8 cellular contexts compared by ENCODE assay signal in genomic region chr2:98649135-98649991, GRCh38. TPM values are rescaled to one million over a fixed set of nuclear protein-coding genes. Genes with fewer than 3 reads are reported as not detected.
DNase-seq lines count a peak whose midpoint lies in the region; ATAC-seq and TF ChIP-seq lines count a peak whose summit lies in the region.

No MANE protein-coding gene starts in this region.

- H3K4me3 Mint-ChIP-seq in activated naive CD8-positive, alpha-beta T cell treated with anti-CD3 and anti-CD28 coated beads for 36 hours: no peak overlapping the region

- no peaks in the 10 kb centered on the region for H3K4me1 ChIP-seq in GM23248 (ENCODE audit: insufficient read depth)
- H3K4me1 ChIP-seq in heart right ventricle: peaks cover 0 to 22% (median 0%) of the 10 kb centered on the region in 9 donors

- H4K20me1 ChIP-seq in GM23248 (ENCODE audit: insufficient read depth): no peaks in the 10 kb centered on the region
- no peaks in the 10 kb centered on the region for H4K20me1 ChIP-seq in SU-DHL-6 (ENCODE audit: low read depth, low read length)

- peak; percentile 89 for TF ChIP-seq CTCF in SU-DHL-6 (IDR thresholded peaks at IDR 0.05; ENCODE audit: insufficient read depth, low read length, poor library complexity, severe bottlenecking)
- TF ChIP-seq CTCF in heart right ventricle (IDR thresholded peaks at IDR 0.05): peak; percentile 97 to 99 (median 99)

- WGBS in GM23248 (ENCODE audit: low coverage in 1 of 2, low lambda C conversion rate in 2 of 2, missing lambda C conversion rate in 2 of 2), 2 experiments: 17 to 22% methylated on average over 4 of the region's 4 CpGs
- 18 to 19% methylated on average over 4 of the region's 4 CpGs for WGBS in heart right ventricle, 2 donors

- H3K27ac Mint-ChIP-seq in activated naive CD8-positive, alpha-beta T cell treated with anti-CD3 and anti-CD28 coated beads for 36 hours: peak overlapping the region; percentile 76

- H3F3A ChIP-seq in GM23248 (ENCODE audit: insufficient read depth) (no peaks in the 10 kb centered on the region), SU-DHL-6 (ENCODE audit: insufficient read depth) (no peaks in the 10 kb centered on the region)

- no peaks in the 10 kb centered on the region for H3K27me3 Mint-ChIP-seq in activated naive CD8-positive, alpha-beta T cell treated with anti-CD3 and anti-CD28 coated beads for 36 hours

- H3K36me3 Mint-ChIP-seq in activated naive CD8-positive, alpha-beta T cell treated with anti-CD3 and anti-CD28 coated beads for 36 hours: peaks cover 42% of the 10 kb centered on the region

- H3K9me3 ChIP-seq in GM23248 (ENCODE audit: low read depth) (no peaks in the 10 kb centered on the region), SU-DHL-6 (ENCODE audit: insufficient read depth, low read length) (no peaks in the 10 kb centered on the region), heart right ventricle (no peaks in the 10 kb centered on the region)

- H3K27ac ChIP-seq in GM23248 (no peak overlapping the region), SU-DHL-6 (ENCODE audit: low read depth, low read length) (no peak overlapping the region), heart right ventricle (peak overlapping the region in 1 of 10 donors; percentile 18)

- no peak overlapping the region for H2AFZ ChIP-seq in GM23248
- no peak overlapping the region for H2AFZ ChIP-seq in SU-DHL-6 (ENCODE audit: low read depth, low read length, severe bottlenecking)

- H3K9ac ChIP-seq in GM23248: no peak overlapping the region
- H3K9ac ChIP-seq in SU-DHL-6 (ENCODE audit: low read length): no peak overlapping the region

- in situ Hi-C loops in Caki2 (cut with HindIII; ENCODE audit: low pct_unique_long_range_greater_than_20kb, low sequenced_read_pairs) (no loop called here), GM23248 (cut with MboI) (no loop called here)

- intact Hi-C loops in heart right ventricle (cut with DNase I) (loop anchor here (1.0 to 10.0 kb wide), 10 partner anchors 49 to 835 kb away; partner anchors contain the start of gene MGAT4A (in 1 of the 10)), posterior vena cava (cut with DNase I) (loop anchor here (2.0 to 5.0 kb wide), 2 partner anchors 183 to 187 kb away; no protein-coding TSS in a partner anchor)

- H3K36me3 ChIP-seq in GM23248 (ENCODE audit: low read depth) (no peaks in the 10 kb centered on the region), SU-DHL-6 (ENCODE audit: low read length) (no peaks in the 10 kb centered on the region), heart right ventricle (peaks cover 0 to 41% (median 0%) of the 10 kb centered on the region in 9 donors)

- H3K4me2 ChIP-seq in GM23248 (ENCODE audit: unreplicated experiment) (no peak overlapping the region), SU-DHL-6 (ENCODE audit: low read depth, low read length, poor library complexity, severe bottlenecking) (no peak overlapping the region)

- no peak overlapping the region for H3K4me3 ChIP-seq in GM23248
- no peak overlapping the region for H3K4me3 ChIP-seq in SU-DHL-6 (ENCODE audit: insufficient read depth, low read length, poor library complexity, severe bottlenecking)
- no peak overlapping the region for H3K4me3 ChIP-seq in heart right ventricle

- H3K27me3 ChIP-seq in GM23248 (replicated peaks; ENCODE audit: insufficient read depth) (no peaks in the 10 kb centered on the region), SU-DHL-6 (ENCODE audit: low read length) (no peaks in the 10 kb centered on the region), heart right ventricle (no peaks in the 10 kb centered on the region)

- DNase-seq in Caki2 (ENCODE audit: low read depth): peak; percentile 71
- DNase-seq in GM23248: peak; percentile 75
- DNase-seq in NCI-H146 (lab: John Stamatoyannopoulos, UW): peak; percentile 71
- peak; percentile 74 for DNase-seq in activated naive CD8-positive, alpha-beta T cell treated with anti-CD3 and anti-CD28 coated beads for 36 hours
- DNase-seq in heart right ventricle: peak; percentile 25 to 85
- DNase-seq in putamen (ENCODE audit: low spot score): peak; percentile 86
- DNase-seq in posterior vena cava (ENCODE audit: low spot score): no peak

- ATAC-seq in heart right ventricle: peak; percentile 86 to 96 (median 92)

- H3K9me3 Mint-ChIP-seq in activated naive CD8-positive, alpha-beta T cell treated with anti-CD3 and anti-CD28 coated beads for 36 hours: peaks cover 5% of the 10 kb centered on the region

- peaks cover 58% of the 10 kb centered on the region for H3K4me1 Mint-ChIP-seq in activated naive CD8-positive, alpha-beta T cell treated with anti-CD3 and anti-CD28 coated beads for 36 hours

- H3K79me2 ChIP-seq in GM23248 (ENCODE audit: insufficient read depth) (no peaks in the 10 kb centered on the region), SU-DHL-6 (ENCODE audit: insufficient read depth, low read length) (no peaks in the 10 kb centered on the region)

- H3K9me2 ChIP-seq in GM23248 (ENCODE audit: insufficient read depth) (no peaks in the 10 kb centered on the region), SU-DHL-6 (replicated peaks; ENCODE audit: insufficient read depth, low read length) (no peaks in the 10 kb centered on the region)

RNA-seq across cellular contexts. Expression of gene UNC50, which starts 41.0 kb away (rescaled TPM):
- total RNA-seq in Caki2 (2014; rRNA removed; shearing (Covaris generic); ENCODE audit: low replicate concordance): 44.9 and 76.3 TPM in 2 replicates
- total RNA-seq in GM23248 (2014; rRNA removed; shearing (Covaris generic)): 46.0 and 71.8 TPM in 2 replicates
- 80.5 and 88.6 TPM in 2 replicates for polyA plus RNA-seq in GM23248 (2016; fragmentation: Nextera tagmentation; extraction: Ambion mirVana)
- 10 to 100 TPM; 29.8 to 30.9 TPM for total RNA-seq in activated naive CD8-positive, alpha-beta T cell treated with anti-CD3 and anti-CD28 coated beads for 36 hours
- 10 to 100 TPM; 21.3 to 34.2 (median 25.3) TPM for total RNA-seq in heart right ventricle
- polyA plus RNA-seq in heart right ventricle: 10 to 100 TPM; 30.4 to 58.4 TPM
- 10 to 100 TPM; 36.3 to 45.6 TPM for total RNA-seq in posterior vena cava

RNA-seq across cellular contexts. Expression of gene COA5, which starts 41.1 kb away (rescaled TPM):
- total RNA-seq in Caki2 (2014; rRNA removed; shearing (Covaris generic); ENCODE audit: low replicate concordance): 20.5 and 68.5 TPM in 2 replicates
- 23.8 and 32.7 TPM in 2 replicates for total RNA-seq in GM23248 (2014; rRNA removed; shearing (Covaris generic))
- polyA plus RNA-seq in GM23248 (2016; fragmentation: Nextera tagmentation; extraction: Ambion mirVana) (38.2 and 42.0 TPM in 2 replicates), heart right ventricle (10 to 100 TPM; 22.6 to 61.2 TPM)
- total RNA-seq in activated naive CD8-positive, alpha-beta T cell treated with anti-CD3 and anti-CD28 coated beads for 36 hours: 10 to 100 TPM; 27.1 to 27.2 TPM
- total RNA-seq in heart right ventricle (10 to 100 TPM; 20.2 to 33.8 (median 26.0) TPM), posterior vena cava (10 to 100 TPM; 19.5 to 25.5 TPM)
